18 cellular contexts compared by ENCODE assay signal in genomic region chr10:88129013-88129412, GRCh38.
"Had no signal": no experiment of that assay in that cellular context is flagged by ENCODE, and none has a peak within 500 bp of the region (broad histone marks: within the 10 kb centered on the region; RNA-seq: fewer than 3 reads in every experiment).

No MANE protein-coding gene starts in this region.

- ATAC-seq: activated T-cell treated with anti-CD3 and anti-CD28 coated beads, Interleukin-2, amount 50 U/mL, for 72 hours; heart right ventricle; sciatic nerve; stimulated activated memory B cell treated with anti-CD40 and anti-IgM and Interleukin-4, amounts not matched to agents 10 μg/mL and 1 μg/mL and 100 μg/mL, for 72 hours had no signal

- DNase-seq: activated CD4-positive, alpha-beta memory T cell treated with anti-CD3 and anti-CD28 coated beads for 36 hours; activated CD4-positive, alpha-beta T cell treated with anti-CD3 and anti-CD28 coated beads for 4 hours; activated CD4-positive, CD25-positive, alpha-beta regulatory T cell; activated effector memory CD4-positive, alpha-beta T cell treated with Interleukin-2 at 50 U/mL for 16 hours; activated naive CD4-positive, alpha-beta T cell treated with anti-CD3 and anti-CD28 coated beads for 36 hours; activated naive CD8-positive, alpha-beta T cell treated with anti-CD3 and anti-CD28 coated beads, Interleukin-2, amount 10 ng/mL, durations not matched to agents 7 days and 5 days; activated T-cell treated with anti-CD3 and anti-CD28 coated beads, Interleukin-2, amount 50 U/mL, for 72 hours; amniotic stem cell; colonic mucosa; heart right ventricle; kidney; lower lobe of right lung; naive B cell; posterior cingulate gyrus; small intestine; stomach had no signal
